9 cellular contexts compared by ENCODE assay signal in genomic region chr5:180352976-180353225, GRCh38. TPM values are rescaled to one million over a fixed set of nuclear protein-coding genes. Genes with fewer than 3 reads are reported as not detected.
DNase-seq lines count a peak whose midpoint lies in the region; ATAC-seq, FAIRE-seq and TF ChIP-seq lines count a peak whose summit lies in the region.
"Had no signal": no experiment of that assay in that cellular context is flagged by ENCODE, and none has a peak within 500 bp of the region (broad histone marks: within the 10 kb centered on the region; RNA-seq: fewer than 3 reads in every experiment).

No MANE protein-coding gene starts in this region.

- no peak for FAIRE-seq in pancreas (lab: Jason Lieb, UNC)
- FAIRE-seq: endometrium had no signal

- WGBS in pancreas, 2 donors: 0 to 1% methylated on average over 32 to 33 of the region's 33 CpGs

- H3K4me1 ChIP-seq in pancreas: peaks cover 3 to 6% (median 5%) of the 10 kb centered on the region in 3 donors

- intact Hi-C loops in pancreas (cut with DNase I): no loop called here

- H3K4me3 Mint-ChIP-seq in effector memory CD8-positive, alpha-beta T cell: no peak overlapping the region

- no peaks in the 10 kb centered on the region for H3K9me3 Mint-ChIP-seq in effector memory CD8-positive, alpha-beta T cell

- no peaks in the 10 kb centered on the region for H3K9me3 ChIP-seq in pancreas

- H3K4me3 ChIP-seq in pancreas: peak overlapping the region; percentile 48 to 84 (median 65)

- no peaks in the 10 kb centered on the region for H3K36me3 ChIP-seq in pancreas

- no peaks in the 10 kb centered on the region for H3K27me3 ChIP-seq in pancreas

- TF ChIP-seq CTCF in pancreas (IDR thresholded peaks at IDR 0.05): no peak

- peaks cover 16% of the 10 kb centered on the region for H3K36me3 Mint-ChIP-seq in effector memory CD8-positive, alpha-beta T cell (ENCODE audit: insufficient read depth)

- ATAC-seq in GM19023 (IDR thresholded peaks at IDR 0.05; ENCODE audit: unreplicated experiment) (peak; percentile 29), HG03196 (IDR thresholded peaks at IDR 0.05; ENCODE audit: unreplicated experiment) (peak; percentile 9), pancreas (peak in 3 of 4 donors; percentile 33 to 43 (median 37))
- ATAC-seq in effector memory CD8-positive, alpha-beta T cell (replicated peaks): peak; percentile 29

- peaks cover 34 to 43% of the 10 kb centered on the region in 2 donors for H3K27me3 Mint-ChIP-seq in effector memory CD8-positive, alpha-beta T cell

- peak in 1 of 3 experiments; percentile 24 for DNase-seq in effector memory CD8-positive, alpha-beta T cell
- DNase-seq in pancreas (peak in 1 of 6 donors; percentile 47), NCI-H526 treated with DMSO at 0.1 percent for 48 hours (lab: John Stamatoyannopoulos, UW) (no peak), epidermal melanocyte (ENCODE audit: insufficient read length, low spot score) (no peak), mucosa of gallbladder (ENCODE audit: low spot score) (no peak)
- no peak for DNase-seq in central memory CD4-positive, alpha-beta T cell

- H3K4me1 Mint-ChIP-seq in effector memory CD8-positive, alpha-beta T cell (ENCODE audit: low read depth in 2 of 2): peaks cover 0 to 13% of the 10 kb centered on the region in 2 donors

- no peak overlapping the region for H3K27ac ChIP-seq in pancreas

- H3K27ac Mint-ChIP-seq in effector memory CD8-positive, alpha-beta T cell: no peak overlapping the region

RNA-seq across cellular contexts. Expression of gene GFPT2, which starts 0.2 kb away (rescaled TPM):
- 10 to 100 TPM in 1 of 6 donors, 1 to 10 TPM in 4, under 1 TPM in 1; 0.83 to 10.6 (median 4.1) TPM for total RNA-seq in pancreas
- 1 to 10 TPM; 3.4 to 5.3 TPM for polyA plus RNA-seq in pancreas
- total RNA-seq in mucosa of gallbladder: 9.4 TPM
